In the genomic region with DNA sequence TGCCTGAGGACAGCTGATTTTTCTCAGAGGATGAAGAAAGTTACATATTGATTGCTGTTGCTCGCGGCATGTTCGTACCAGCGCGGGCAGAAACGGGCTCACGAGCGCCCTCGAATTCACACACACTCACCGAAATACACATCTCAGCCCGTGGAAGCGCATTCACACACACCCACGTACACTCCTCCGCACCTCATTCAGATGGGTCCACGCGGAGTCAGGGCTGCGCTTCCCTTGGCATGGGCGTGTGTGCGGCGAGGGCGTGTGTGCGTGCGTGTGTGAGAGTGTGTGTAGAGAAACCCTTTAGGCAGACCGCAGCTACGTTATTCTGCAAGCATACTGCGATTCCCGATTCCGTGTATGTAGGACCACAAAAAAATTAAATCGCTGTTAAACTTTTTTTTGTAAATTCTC, we compare ENCODE assay signal across 10 cellular contexts. TPM values are rescaled to one million over a fixed set of nuclear protein-coding genes. Genes with fewer than 3 reads are reported as not detected.
DNase-seq lines count a peak whose midpoint lies in the region; ATAC-seq and TF ChIP-seq lines count a peak whose summit lies in the region.
"Had no signal": no experiment of that assay in that cellular context is flagged by ENCODE, and none has a peak within 500 bp of the region (broad histone marks: within the 10 kb centered on the region; RNA-seq: fewer than 3 reads in every experiment).

No MANE protein-coding gene starts in this region.

- peak; percentile 39 for ATAC-seq in effector memory CD8-positive, alpha-beta T cell (replicated peaks)
- peak; percentile 19 to 46 for ATAC-seq in naive B cell (ENCODE audit: low read depth in 2 of 2)
- no peak for ATAC-seq in GM18505 (IDR thresholded peaks at IDR 0.05; ENCODE audit: unreplicated experiment)
- ATAC-seq in HG02970 (IDR thresholded peaks at IDR 0.05; ENCODE audit: low FRiP score, unreplicated experiment), result no peak

- DNase-seq in AG04450 (ENCODE audit: low read depth, low spot score) (no peak), NCI-H345 (lab: John Stamatoyannopoulos, UW) (peak; percentile 74), naive B cell (no peak), MM.1S (no peak), GF-D8 (lab: John Stamatoyannopoulos, UW) (no peak)
- DNase-seq in effector memory CD8-positive, alpha-beta T cell, result no peak

- CTCF ChIA-PET in AG04450 (lab: Charles Lee), result no interaction called here

- no peaks in the 10 kb centered on the region for H3K9me2 ChIP-seq in MM.1S (replicated peaks; ENCODE audit: insufficient read depth, low read length)

- POLR2A ChIA-PET in AG04450 (lab: Yijun Ruan, JAX), result no interaction called here

- no peaks in the 10 kb centered on the region for H4K20me1 ChIP-seq in MM.1S (ENCODE audit: insufficient read depth, low read length)

- no peak overlapping the region for H3K4me2 ChIP-seq in MM.1S (ENCODE audit: low read depth, low read length)

- H3K4me1 Mint-ChIP-seq in effector memory CD8-positive, alpha-beta T cell (ENCODE audit: low read depth in 2 of 2), result peaks cover 12 to 16% of the 10 kb centered on the region in 2 donors
- peaks cover 32 to 51% (median 41%) of the 10 kb centered on the region in 3 donors for H3K4me1 Mint-ChIP-seq in naive B cell

- no peaks in the 10 kb centered on the region for H3K36me3 Mint-ChIP-seq in effector memory CD8-positive, alpha-beta T cell (ENCODE audit: insufficient read depth)
- no peaks in the 10 kb centered on the region for H3K36me3 Mint-ChIP-seq in naive B cell

- H3K9me3 ChIP-seq in AG04450 (ENCODE audit: control insufficient read depth, insufficient read depth, low read length), result peaks cover 28% of the 10 kb centered on the region
- H3K9me3 ChIP-seq in MM.1S (replicated peaks; ENCODE audit: insufficient read depth, low read length), result no peaks in the 10 kb centered on the region
- H3K9me3 ChIP-seq: neutrophil had no signal

- peaks cover 37% of the 10 kb centered on the region for H3K27me3 ChIP-seq in AG04450 (ENCODE audit: control insufficient read depth, insufficient read depth, low read length)
- H3K27me3 ChIP-seq in MM.1S (replicated peaks; ENCODE audit: insufficient read depth, low read length), result no peaks in the 10 kb centered on the region

- H3K36me3 ChIP-seq in MM.1S (replicated peaks; ENCODE audit: insufficient read depth, low read length), result no peaks in the 10 kb centered on the region
- H3K36me3 ChIP-seq: neutrophil had no signal

- peaks cover 0 to 2% of the 10 kb centered on the region in 2 donors for H3K9me3 Mint-ChIP-seq in effector memory CD8-positive, alpha-beta T cell
- peaks cover 0 to 16% (median 10%) of the 10 kb centered on the region in 7 donors for H3K9me3 Mint-ChIP-seq in naive B cell

- H2AFZ ChIP-seq in MM.1S (ENCODE audit: low read length), result no peak overlapping the region

- no peaks in the 10 kb centered on the region for H3F3A ChIP-seq in MM.1S (ENCODE audit: insufficient read depth, low read length)

- H3K9ac ChIP-seq in MM.1S (ENCODE audit: low read length), result no peak overlapping the region

- TF ChIP-seq CTCF in AG04450 (IDR thresholded peaks at IDR 0.05; ENCODE audit: low read depth, low read length) (no peak), MM.1S (IDR thresholded peaks at IDR 0.05; ENCODE audit: low read length) (no peak)

- peak overlapping the region; percentile 27 for H3K4me3 ChIP-seq in AG04450 (ENCODE audit: low read depth, low read length)
- H3K4me3 ChIP-seq in MM.1S (ENCODE audit: low read length), result no peak overlapping the region

- peak overlapping the region; percentile 68 to 86 for H3K4me3 Mint-ChIP-seq in effector memory CD8-positive, alpha-beta T cell
- H3K4me3 Mint-ChIP-seq in naive B cell, result peak overlapping the region; percentile 76 to 93 (median 86)

- H3K27me3 Mint-ChIP-seq in effector memory CD8-positive, alpha-beta T cell, result peaks cover 20 to 49% of the 10 kb centered on the region in 2 donors
- peaks cover 62 to 65% (median 65%) of the 10 kb centered on the region in 3 donors for H3K27me3 Mint-ChIP-seq in naive B cell

- H3K27ac ChIP-seq in AG04450 (ENCODE audit: low read depth, low read length) (no peak overlapping the region), MM.1S (ENCODE audit: low read length) (no peak overlapping the region)
- H3K27ac ChIP-seq: neutrophil, RWPE1 had no signal

- TF ChIP-seq POLR2A in GM18505 (IDR thresholded peaks at IDR 0.05; ENCODE audit: borderline replicate concordance, extremely low read depth, insufficient read depth, insufficient read length), result no peak

- no peaks in the 10 kb centered on the region for H3K4me1 ChIP-seq in MM.1S (ENCODE audit: low read length)

- no peaks in the 10 kb centered on the region for H3K79me2 ChIP-seq in MM.1S (ENCODE audit: low read length)

- peak overlapping the region in 1 of 2 donors; percentile 65 for H3K27ac Mint-ChIP-seq in effector memory CD8-positive, alpha-beta T cell
- H3K27ac Mint-ChIP-seq in naive B cell, result peak overlapping the region in 1 of 6 donors; percentile 65

RNA-seq across cellular contexts. Expression of gene PCDH17, which starts 2.1 kb away (rescaled TPM):
- not detected in 2 replicates for polyA plus RNA-seq in AG04450 (2011; rRNA removed)
- polyA minus RNA-seq in AG04450 (2011; rRNA and poly(A)+ RNA removed), result not detected in 2 replicates
- polyA plus RNA-seq in naive B cell (ENCODE audit: low read depth in 6 of 6), result not detected

Comparison
In these comparisons a context has a peak if more than half of its experiments do, and no peak if none do; other contexts are left out.
1. ATAC-seq: peak in effector memory CD8-positive, alpha-beta T cell (single experiment) and naive B cell (2 of 2); none in GM18505 (single experiment) and HG02970 (single experiment).